In genomic region chr7:14995774-14996173, GRCh38 we compare ENCODE assay signal across 23 cellular contexts.
"Had no signal": no experiment of that assay in that cellular context is flagged by ENCODE, and none has a peak within 500 bp of the region (broad histone marks: within the 10 kb centered on the region; RNA-seq: fewer than 3 reads in every experiment).

No MANE protein-coding gene starts in this region.

- H3K36me3 Mint-ChIP-seq: activated CD8-positive, alpha-beta memory T cell treated with anti-CD3 and anti-CD28 coated beads, Interleukin-2, amount 10 ng/mL, durations not matched to agents 7 days and 5 days; activated naive CD4-positive, alpha-beta T cell treated with anti-CD3 and anti-CD28 coated beads, Interleukin-2, amount 10 ng/mL, durations not matched to agents 7 days and 5 days; brain; immature natural killer cell; type B pancreatic cell had no signal

- ATAC-seq: activated CD8-positive, alpha-beta memory T cell treated with anti-CD3 and anti-CD28 coated beads, Interleukin-2, amount 10 ng/mL, durations not matched to agents 7 days and 5 days; activated CD8-positive, alpha-beta T cell treated with anti-CD3 and anti-CD28 coated beads for 36 hours; natural killer cell had no signal

- H3K9me3 Mint-ChIP-seq: activated CD4-positive, alpha-beta T cell treated with anti-CD3 and anti-CD28 coated beads, Interleukin-2, amount 10 ng/mL, durations not matched to agents 7 days and 5 days; activated naive CD4-positive, alpha-beta T cell treated with anti-CD3 and anti-CD28 coated beads, Interleukin-2, amount 10 ng/mL, durations not matched to agents 7 days and 5 days had no signal

- H3K4me3 Mint-ChIP-seq: activated CD4-positive, alpha-beta T cell treated with anti-CD3 and anti-CD28 coated beads, Interleukin-2, amount 10 ng/mL, durations not matched to agents 7 days and 5 days; activated CD8-positive, alpha-beta memory T cell treated with anti-CD3 and anti-CD28 coated beads, Interleukin-2, amount 10 ng/mL, durations not matched to agents 7 days and 5 days; activated CD8-positive, alpha-beta T cell treated with anti-CD3 and anti-CD28 coated beads for 36 hours; activated naive CD4-positive, alpha-beta T cell treated with anti-CD3 and anti-CD28 coated beads, Interleukin-2, amount 10 ng/mL, durations not matched to agents 7 days and 5 days; brain; dendritic cell treated with granulocyte-macrophage colony-stimulating factor and Interleukin-4, amounts not matched to agents 40 ng/mL and 50 ng/mL, for 4 days; immature natural killer cell; natural killer cell; type B pancreatic cell had no signal

- H3K27ac Mint-ChIP-seq: activated CD4-positive, alpha-beta T cell treated with anti-CD3 and anti-CD28 coated beads, Interleukin-2, amount 10 ng/mL, durations not matched to agents 7 days and 5 days; activated CD8-positive, alpha-beta memory T cell treated with anti-CD3 and anti-CD28 coated beads, Interleukin-2, amount 10 ng/mL, durations not matched to agents 7 days and 5 days; activated CD8-positive, alpha-beta T cell treated with anti-CD3 and anti-CD28 coated beads for 36 hours; activated naive CD4-positive, alpha-beta T cell treated with anti-CD3 and anti-CD28 coated beads, Interleukin-2, amount 10 ng/mL, durations not matched to agents 7 days and 5 days; brain; dendritic cell treated with granulocyte-macrophage colony-stimulating factor and Interleukin-4, amounts not matched to agents 40 ng/mL and 50 ng/mL, for 4 days; immature natural killer cell; natural killer cell; type B pancreatic cell had no signal

- DNase-seq: activated CD4-positive, alpha-beta T cell treated with anti-CD3 and anti-CD28 coated beads, Interleukin-2, amount 10 ng/mL, durations not matched to agents 7 days and 5 days; activated CD4-positive, CD25-positive, alpha-beta regulatory T cell treated with anti-CD3 and anti-CD28 coated beads, Interleukin-2, amount 50 U/mL, for 72 hours; activated CD8-positive, alpha-beta memory T cell treated with anti-CD3 and anti-CD28 coated beads, Interleukin-2, amount 10 ng/mL, durations not matched to agents 7 days and 5 days; activated CD8-positive, alpha-beta T cell treated with anti-CD3 and anti-CD28 coated beads for 36 hours; activated effector memory CD4-positive, alpha-beta T cell treated with anti-CD3 and anti-CD28 coated beads, Interleukin-2, amount 50 U/mL, for 16 hours; activated naive CD4-positive, alpha-beta T cell treated with anti-CD3 and anti-CD28 coated beads, Interleukin-2, amount 10 ng/mL, durations not matched to agents 7 days and 5 days; activated T-cell treated with anti-CD3 and anti-CD28 coated beads for 4 hours; caudate nucleus; effector CD4-positive, alpha-beta T cell; foreskin melanocyte; immature natural killer cell; midbrain; natural killer cell; ovary; stimulated activated CD4-positive, alpha-beta T cell treated with anti-CD3 and anti-CD28 coated beads, Interleukin-4, amount 100 ng/mL, for 24 hours; stimulated activated naive CD4-positive, alpha-beta T cell treated with Interleukin-2 at 50 U/mL for 16 hours had no signal

- H3K4me1 Mint-ChIP-seq: activated CD4-positive, alpha-beta T cell treated with anti-CD3 and anti-CD28 coated beads, Interleukin-2, amount 10 ng/mL, durations not matched to agents 7 days and 5 days; activated CD8-positive, alpha-beta memory T cell treated with anti-CD3 and anti-CD28 coated beads, Interleukin-2, amount 10 ng/mL, durations not matched to agents 7 days and 5 days; activated naive CD4-positive, alpha-beta T cell treated with anti-CD3 and anti-CD28 coated beads, Interleukin-2, amount 10 ng/mL, durations not matched to agents 7 days and 5 days; immature natural killer cell; natural killer cell had no signal

- H3K27me3 Mint-ChIP-seq: activated CD4-positive, alpha-beta T cell treated with anti-CD3 and anti-CD28 coated beads, Interleukin-2, amount 10 ng/mL, durations not matched to agents 7 days and 5 days; activated CD8-positive, alpha-beta memory T cell treated with anti-CD3 and anti-CD28 coated beads, Interleukin-2, amount 10 ng/mL, durations not matched to agents 7 days and 5 days; activated CD8-positive, alpha-beta T cell treated with anti-CD3 and anti-CD28 coated beads for 36 hours; activated naive CD4-positive, alpha-beta T cell treated with anti-CD3 and anti-CD28 coated beads, Interleukin-2, amount 10 ng/mL, durations not matched to agents 7 days and 5 days; dendritic cell treated with granulocyte-macrophage colony-stimulating factor and Interleukin-4, amounts not matched to agents 40 ng/mL and 50 ng/mL, for 4 days; type B pancreatic cell had no signal

- H3K4me3 ChIP-seq: hepatocyte, ovary, prostate gland, thoracic aorta, vagina had no signal
